In the genomic region with DNA sequence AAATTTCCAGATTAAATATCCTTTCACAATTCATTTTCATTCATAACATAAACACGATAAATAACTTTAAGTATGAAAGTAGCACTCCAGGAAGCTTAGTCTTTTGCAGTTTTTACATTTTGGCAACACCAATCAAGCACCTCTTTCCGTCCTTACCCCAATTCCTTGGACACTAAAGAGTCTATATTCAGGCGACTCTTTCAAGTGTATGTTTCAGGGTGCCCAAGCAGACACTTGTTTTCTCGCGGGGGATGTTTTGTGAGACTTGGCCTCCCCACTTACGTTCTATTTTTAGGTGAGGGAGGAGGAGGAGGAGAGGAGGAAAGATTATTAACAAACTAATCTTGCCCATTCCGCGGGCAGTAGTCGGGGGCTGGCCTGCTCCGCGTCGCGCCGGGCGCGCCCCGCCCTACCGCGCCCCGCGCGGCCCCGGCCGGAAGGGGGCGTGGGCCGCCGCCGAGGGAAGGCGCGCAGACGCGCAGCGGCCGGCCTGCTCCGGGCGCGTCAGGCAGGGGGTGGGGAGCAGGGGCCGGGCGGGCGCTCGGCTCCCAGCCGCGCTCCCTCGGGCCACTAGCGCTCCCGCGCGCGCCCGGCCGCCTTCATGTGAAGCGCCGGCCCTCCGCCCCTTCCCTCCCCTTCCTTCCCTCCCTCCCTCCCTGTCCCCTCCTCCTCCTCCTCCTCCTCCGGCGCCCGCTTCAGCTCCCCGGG, we compare ENCODE assay signal across 8 cellular contexts. TPM values are rescaled to one million over a fixed set of nuclear protein-coding genes. Genes with fewer than 3 reads are reported as not detected.
A peak's percentile ranks its signal among the peaks of the same experiment; 100 is the strongest.
DNase-seq lines count a peak whose midpoint lies in the region; ATAC-seq and TF ChIP-seq lines count a peak whose summit lies in the region.

A gene (plus strand): TSS at position 473 of the 708 bp plus-strand sequence. CDS start 337 bp downstream, outside the sequence.

- intact Hi-C loops in T-helper 2 cell treated with Interferon-gamma antibody and Interleukin-4, amounts not matched to agents 100 ng/mL and 5 ng/mL, for 36 hours (cut with micrococcal nuclease), result loop anchor here (1.0 to 10.0 kb wide), 3 partner anchors 100 to 1887 kb away; a partner anchor contains a TSS
- intact Hi-C loops in ascending aorta (cut with DNase I), result loop anchor here (5.0 to 10.0 kb wide), 5 partner anchors 79 to 1146 kb away; a partner anchor contains a TSS

- TF ChIP-seq CTCF in GM12875 (IDR thresholded peaks at IDR 0.05; ENCODE audit: borderline replicate concordance, insufficient read depth, low read depth, low read length), result no peak; the same call in 1 of the 2 replicates
- peak in 1 of 3 experiments; percentile 57 for TF ChIP-seq CTCF in ascending aorta (IDR thresholded peaks at IDR 0.05)
- TF ChIP-seq CTCF in hepatocyte (IDR thresholded peaks at IDR 0.05; ENCODE audit: poor library complexity), result peak; percentile 3

- H3K27me3 ChIP-seq in ascending aorta (no peaks in the 10 kb centered on the region), hepatocyte (no peaks in the 10 kb centered on the region)

- ATAC-seq in HG02588 (IDR thresholded peaks at IDR 0.05; ENCODE audit: unreplicated experiment), result peak; percentile 92

- H3K4me3 ChIP-seq in GM12875 (ENCODE audit: low read depth, low read length), result peak within 1 kb of the TSS; percentile 92
- peak within 1 kb of the TSS; percentile 94 to 99 for H3K4me3 ChIP-seq in ascending aorta
- H3K4me3 ChIP-seq in hepatocyte, result peak within 1 kb of the TSS; percentile 84

- H2AFZ ChIP-seq in hepatocyte, result peak within 1 kb of the TSS; percentile 86

- H3K79me2 ChIP-seq in hepatocyte, result peaks cover 43% of the 10 kb centered on the region

- 2% methylated on average over 36 of the region's 58 CpGs for WGBS in hepatocyte (ENCODE audit: low lambda C conversion rate, missing lambda C conversion rate)

- DNase-seq in NCI-H1048 (lab: John Stamatoyannopoulos, UW), result peak; percentile 69
- DNase-seq in ascending aorta (ENCODE audit: low spot score in 2 of 2), result peak in 1 of 2 donors; percentile 92
- peak; percentile 96 for DNase-seq in hepatocyte (ENCODE audit: low spot score)
- peak; percentile 56 for DNase-seq in renal cortical epithelial cell (ENCODE audit: low read depth)
- no peak for DNase-seq in OCI-M2 (lab: John Stamatoyannopoulos, UW; ENCODE audit: unreplicated experiment)

- H3K9me2 ChIP-seq in hepatocyte (replicated peaks; ENCODE audit: insufficient read depth), result no peaks in the 10 kb centered on the region

- H3K9me3 ChIP-seq in ascending aorta (no peaks in the 10 kb centered on the region), hepatocyte (ENCODE audit: low read depth) (no peaks in the 10 kb centered on the region)

- no peaks in the 10 kb centered on the region for H3K36me3 ChIP-seq in ascending aorta
- H3K36me3 ChIP-seq in hepatocyte (replicated peaks; ENCODE audit: insufficient read depth, low read depth), result no peaks in the 10 kb centered on the region

- H3K4me1 ChIP-seq in ascending aorta (peaks cover 0 to 31% of the 10 kb centered on the region in 2 donors), hepatocyte (ENCODE audit: insufficient read depth) (peaks cover 27% of the 10 kb centered on the region)

- no peaks in the 10 kb centered on the region for H4K20me1 ChIP-seq in hepatocyte (ENCODE audit: insufficient read depth, poor library complexity, severe bottlenecking)

- H3K27ac ChIP-seq in ascending aorta (peak within 1 kb of the TSS; percentile 100), hepatocyte (peak within 1 kb of the TSS; percentile 99)

- peak within 1 kb of the TSS; percentile 80 for H3K4me2 ChIP-seq in hepatocyte

RNA-seq across cellular contexts. Expression of the gene that starts here (rescaled TPM):
- total RNA-seq in T-helper 2 cell treated with Interferon-gamma antibody and Interleukin-4, amounts not matched to agents 100 ng/mL and 5 ng/mL, for 36 hours, result 54.9 and 58.3 TPM in 2 replicates
- total RNA-seq in ascending aorta (50.9 TPM), hepatocyte (183 and 184 TPM in 2 replicates), renal cortical epithelial cell (78.0 and 106 TPM in 2 replicates)
- polyA plus RNA-seq in hepatocyte, result 37.4 and 52.5 TPM in 2 replicates
